ENCODE assay signal across 1 cellular context in the genomic region with DNA sequence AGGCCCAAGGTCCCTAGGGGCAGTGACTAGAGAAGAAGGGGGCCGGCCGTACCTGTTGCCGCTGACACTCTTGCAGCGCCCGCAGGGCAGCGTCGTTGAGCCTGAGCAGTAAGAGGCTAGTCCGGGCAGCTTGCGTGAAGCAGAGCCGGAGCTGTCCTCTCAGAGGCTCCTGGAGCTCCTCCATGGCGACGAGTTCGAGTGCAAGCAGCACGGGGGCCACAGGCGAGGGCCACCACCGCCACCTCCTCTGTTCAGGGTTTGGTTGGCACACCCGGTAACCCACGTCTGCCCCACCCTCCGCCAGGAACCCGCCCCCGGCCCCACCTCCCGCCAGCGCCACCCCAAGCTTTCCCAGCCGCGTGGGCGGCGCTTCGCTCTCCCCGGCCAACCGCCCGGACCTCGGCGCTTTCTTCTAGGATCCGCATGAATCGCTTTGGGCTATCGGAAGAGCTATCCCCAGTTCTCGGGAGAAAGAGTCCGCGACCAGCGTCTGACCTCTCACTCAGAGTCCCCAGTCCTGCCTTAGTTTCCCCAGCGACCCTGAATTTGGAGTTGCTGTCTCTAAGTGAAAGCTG.
TF ChIP-seq lines count a peak whose summit lies in the region.

A gene with protein sequence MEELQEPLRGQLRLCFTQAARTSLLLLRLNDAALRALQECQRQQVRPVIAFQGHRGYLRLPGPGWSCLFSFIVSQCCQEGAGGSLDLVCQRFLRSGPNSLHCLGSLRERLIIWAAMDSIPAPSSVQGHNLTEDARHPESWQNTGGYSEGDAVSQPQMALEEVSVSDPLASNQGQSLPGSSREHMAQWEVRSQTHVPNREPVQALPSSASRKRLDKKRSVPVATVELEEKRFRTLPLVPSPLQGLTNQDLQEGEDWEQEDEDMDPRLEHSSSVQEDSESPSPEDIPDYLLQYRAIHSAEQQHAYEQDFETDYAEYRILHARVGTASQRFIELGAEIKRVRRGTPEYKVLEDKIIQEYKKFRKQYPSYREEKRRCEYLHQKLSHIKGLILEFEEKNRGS (minus strand): TSS at position 249 of the 575 bp plus-strand sequence. CDS start 65 bp downstream, at position 184.

TF ChIP-seq in IMR-90, 13 proteins besides CTCF, POLR2A, EP300 and RAD21 (continued from another document):
- no peak for TF ChIP-seq SMC3 (IDR thresholded peaks at IDR 0.05; ENCODE audit: low read depth, low read length)
- no peak for TF ChIP-seq MAZ (IDR thresholded peaks at IDR 0.05; ENCODE audit: borderline replicate concordance, low read depth, low read length)
